Comparison of ENCODE assay signal across 1 cellular context in the genomic region with DNA sequence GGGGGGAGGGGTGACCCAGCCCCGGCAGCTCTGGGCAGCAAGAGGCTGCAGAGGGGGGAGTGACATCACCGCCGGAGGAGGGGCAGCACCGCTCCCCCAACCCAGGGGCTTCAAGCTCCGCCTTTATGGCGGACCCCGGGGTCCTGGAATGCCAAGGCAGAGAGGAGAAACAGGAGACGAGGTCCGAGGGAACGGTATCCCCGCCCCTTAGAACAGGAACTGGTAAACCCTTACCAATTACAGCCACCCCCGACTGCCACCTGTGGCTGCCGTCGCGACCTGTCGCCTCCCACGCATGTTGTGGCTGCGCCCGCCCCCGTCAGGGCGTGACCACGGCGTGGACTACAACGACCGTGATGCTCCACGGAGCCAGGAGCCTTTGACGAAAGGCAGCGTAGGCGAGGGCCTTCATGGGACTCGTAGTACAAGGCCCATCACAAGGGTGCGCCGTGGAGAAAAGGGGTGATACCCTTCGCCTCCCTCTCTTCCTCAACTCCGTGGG.
TF ChIP-seq lines count a peak whose summit lies in the region.

No MANE protein-coding gene starts in this region.

TF ChIP-seq in WTC11, 78 proteins besides CTCF, POLR2A, EP300 and RAD21 (continued from another document):
- TF ChIP-seq, protein P1, sequence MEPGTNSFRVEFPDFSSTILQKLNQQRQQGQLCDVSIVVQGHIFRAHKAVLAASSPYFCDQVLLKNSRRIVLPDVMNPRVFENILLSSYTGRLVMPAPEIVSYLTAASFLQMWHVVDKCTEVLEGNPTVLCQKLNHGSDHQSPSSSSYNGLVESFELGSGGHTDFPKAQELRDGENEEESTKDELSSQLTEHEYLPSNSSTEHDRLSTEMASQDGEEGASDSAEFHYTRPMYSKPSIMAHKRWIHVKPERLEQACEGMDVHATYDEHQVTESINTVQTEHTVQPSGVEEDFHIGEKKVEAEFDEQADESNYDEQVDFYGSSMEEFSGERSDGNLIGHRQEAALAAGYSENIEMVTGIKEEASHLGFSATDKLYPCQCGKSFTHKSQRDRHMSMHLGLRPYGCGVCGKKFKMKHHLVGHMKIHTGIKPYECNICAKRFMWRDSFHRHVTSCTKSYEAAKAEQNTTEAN (CRISPR knock-in tag; IDR thresholded peaks at IDR 0.05) = no peak
- TF ChIP-seq, protein P2, sequence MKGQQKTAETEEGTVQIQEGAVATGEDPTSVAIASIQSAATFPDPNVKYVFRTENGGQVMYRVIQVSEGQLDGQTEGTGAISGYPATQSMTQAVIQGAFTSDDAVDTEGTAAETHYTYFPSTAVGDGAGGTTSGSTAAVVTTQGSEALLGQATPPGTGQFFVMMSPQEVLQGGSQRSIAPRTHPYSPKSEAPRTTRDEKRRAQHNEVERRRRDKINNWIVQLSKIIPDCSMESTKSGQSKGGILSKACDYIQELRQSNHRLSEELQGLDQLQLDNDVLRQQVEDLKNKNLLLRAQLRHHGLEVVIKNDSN (CRISPR knock-in tag; IDR thresholded peaks at IDR 0.05) = peak; percentile 53; the same call in 1 of the 2 replicates
- TF ChIP-seq, protein P3, sequence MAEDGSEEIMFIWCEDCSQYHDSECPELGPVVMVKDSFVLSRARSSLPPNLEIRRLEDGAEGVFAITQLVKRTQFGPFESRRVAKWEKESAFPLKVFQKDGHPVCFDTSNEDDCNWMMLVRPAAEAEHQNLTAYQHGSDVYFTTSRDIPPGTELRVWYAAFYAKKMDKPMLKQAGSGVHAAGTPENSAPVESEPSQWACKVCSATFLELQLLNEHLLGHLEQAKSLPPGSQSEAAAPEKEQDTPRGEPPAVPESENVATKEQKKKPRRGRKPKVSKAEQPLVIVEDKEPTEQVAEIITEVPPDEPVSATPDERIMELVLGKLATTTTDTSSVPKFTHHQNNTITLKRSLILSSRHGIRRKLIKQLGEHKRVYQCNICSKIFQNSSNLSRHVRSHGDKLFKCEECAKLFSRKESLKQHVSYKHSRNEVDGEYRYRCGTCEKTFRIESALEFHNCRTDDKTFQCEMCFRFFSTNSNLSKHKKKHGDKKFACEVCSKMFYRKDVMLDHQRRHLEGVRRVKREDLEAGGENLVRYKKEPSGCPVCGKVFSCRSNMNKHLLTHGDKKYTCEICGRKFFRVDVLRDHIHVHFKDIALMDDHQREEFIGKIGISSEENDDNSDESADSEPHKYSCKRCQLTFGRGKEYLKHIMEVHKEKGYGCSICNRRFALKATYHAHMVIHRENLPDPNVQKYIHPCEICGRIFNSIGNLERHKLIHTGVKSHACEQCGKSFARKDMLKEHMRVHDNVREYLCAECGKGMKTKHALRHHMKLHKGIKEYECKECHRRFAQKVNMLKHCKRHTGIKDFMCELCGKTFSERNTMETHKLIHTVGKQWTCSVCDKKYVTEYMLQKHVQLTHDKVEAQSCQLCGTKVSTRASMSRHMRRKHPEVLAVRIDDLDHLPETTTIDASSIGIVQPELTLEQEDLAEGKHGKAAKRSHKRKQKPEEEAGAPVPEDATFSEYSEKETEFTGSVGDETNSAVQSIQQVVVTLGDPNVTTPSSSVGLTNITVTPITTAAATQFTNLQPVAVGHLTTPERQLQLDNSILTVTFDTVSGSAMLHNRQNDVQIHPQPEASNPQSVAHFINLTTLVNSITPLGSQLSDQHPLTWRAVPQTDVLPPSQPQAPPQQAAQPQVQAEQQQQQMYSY (CRISPR knock-in tag; IDR thresholded peaks at IDR 0.05) = no peak
- TF ChIP-seq SMAD3 (CRISPR knock-in tag; IDR thresholded peaks at IDR 0.05; ENCODE audit: borderline replicate concordance) (no peak), FOXK1 (CRISPR knock-in tag; IDR thresholded peaks at IDR 0.05) (no peak), ATF1 (CRISPR knock-in tag; IDR thresholded peaks at IDR 0.05) (0 out of 2 replicates have a peak, but pooled peaks have one; percentile 7)
- TF ChIP-seq, protein P4, sequence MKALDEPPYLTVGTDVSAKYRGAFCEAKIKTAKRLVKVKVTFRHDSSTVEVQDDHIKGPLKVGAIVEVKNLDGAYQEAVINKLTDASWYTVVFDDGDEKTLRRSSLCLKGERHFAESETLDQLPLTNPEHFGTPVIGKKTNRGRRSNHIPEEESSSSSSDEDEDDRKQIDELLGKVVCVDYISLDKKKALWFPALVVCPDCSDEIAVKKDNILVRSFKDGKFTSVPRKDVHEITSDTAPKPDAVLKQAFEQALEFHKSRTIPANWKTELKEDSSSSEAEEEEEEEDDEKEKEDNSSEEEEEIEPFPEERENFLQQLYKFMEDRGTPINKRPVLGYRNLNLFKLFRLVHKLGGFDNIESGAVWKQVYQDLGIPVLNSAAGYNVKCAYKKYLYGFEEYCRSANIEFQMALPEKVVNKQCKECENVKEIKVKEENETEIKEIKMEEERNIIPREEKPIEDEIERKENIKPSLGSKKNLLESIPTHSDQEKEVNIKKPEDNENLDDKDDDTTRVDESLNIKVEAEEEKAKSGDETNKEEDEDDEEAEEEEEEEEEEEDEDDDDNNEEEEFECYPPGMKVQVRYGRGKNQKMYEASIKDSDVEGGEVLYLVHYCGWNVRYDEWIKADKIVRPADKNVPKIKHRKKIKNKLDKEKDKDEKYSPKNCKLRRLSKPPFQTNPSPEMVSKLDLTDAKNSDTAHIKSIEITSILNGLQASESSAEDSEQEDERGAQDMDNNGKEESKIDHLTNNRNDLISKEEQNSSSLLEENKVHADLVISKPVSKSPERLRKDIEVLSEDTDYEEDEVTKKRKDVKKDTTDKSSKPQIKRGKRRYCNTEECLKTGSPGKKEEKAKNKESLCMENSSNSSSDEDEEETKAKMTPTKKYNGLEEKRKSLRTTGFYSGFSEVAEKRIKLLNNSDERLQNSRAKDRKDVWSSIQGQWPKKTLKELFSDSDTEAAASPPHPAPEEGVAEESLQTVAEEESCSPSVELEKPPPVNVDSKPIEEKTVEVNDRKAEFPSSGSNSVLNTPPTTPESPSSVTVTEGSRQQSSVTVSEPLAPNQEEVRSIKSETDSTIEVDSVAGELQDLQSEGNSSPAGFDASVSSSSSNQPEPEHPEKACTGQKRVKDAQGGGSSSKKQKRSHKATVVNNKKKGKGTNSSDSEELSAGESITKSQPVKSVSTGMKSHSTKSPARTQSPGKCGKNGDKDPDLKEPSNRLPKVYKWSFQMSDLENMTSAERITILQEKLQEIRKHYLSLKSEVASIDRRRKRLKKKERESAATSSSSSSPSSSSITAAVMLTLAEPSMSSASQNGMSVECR (CRISPR knock-in tag; IDR thresholded peaks at IDR 0.05; ENCODE audit: borderline replicate concordance) = no peak
- TF ChIP-seq, protein P5, sequence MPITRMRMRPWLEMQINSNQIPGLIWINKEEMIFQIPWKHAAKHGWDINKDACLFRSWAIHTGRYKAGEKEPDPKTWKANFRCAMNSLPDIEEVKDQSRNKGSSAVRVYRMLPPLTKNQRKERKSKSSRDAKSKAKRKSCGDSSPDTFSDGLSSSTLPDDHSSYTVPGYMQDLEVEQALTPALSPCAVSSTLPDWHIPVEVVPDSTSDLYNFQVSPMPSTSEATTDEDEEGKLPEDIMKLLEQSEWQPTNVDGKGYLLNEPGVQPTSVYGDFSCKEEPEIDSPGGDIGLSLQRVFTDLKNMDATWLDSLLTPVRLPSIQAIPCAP (CRISPR knock-in tag; IDR thresholded peaks at IDR 0.05) = no peak
